27 cellular contexts compared by ENCODE assay signal in the genomic region with DNA sequence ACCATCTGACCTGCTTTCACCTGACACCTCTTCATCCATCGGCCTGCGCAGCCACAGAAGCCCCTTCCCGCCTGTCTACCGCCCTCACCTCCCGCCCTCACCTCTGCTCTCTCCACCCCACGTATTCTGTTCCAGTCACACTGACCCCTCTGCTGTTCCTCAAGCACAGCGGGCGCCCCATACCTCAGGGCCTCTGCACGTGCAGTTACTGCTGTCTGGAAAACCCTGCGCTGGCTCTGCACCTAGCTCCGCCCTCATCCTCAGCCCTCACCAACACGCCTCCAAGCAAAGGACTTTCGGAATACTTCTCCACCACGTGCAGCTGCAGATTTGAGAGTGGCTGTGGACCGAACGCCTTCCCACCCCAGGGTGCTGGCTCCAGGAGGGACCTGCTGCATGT. TPM values are rescaled to one million over a fixed set of nuclear protein-coding genes. Genes with fewer than 3 reads are reported as not detected.
"Had no signal": no experiment of that assay in that cellular context is flagged by ENCODE, and none has a peak within 500 bp of the region (broad histone marks: within the 10 kb centered on the region; RNA-seq: fewer than 3 reads in every experiment).

No MANE protein-coding gene starts in this region.

- FAIRE-seq: RCC 7860 had no signal

- H3K9me3 Mint-ChIP-seq: activated naive CD4-positive, alpha-beta T cell treated with anti-CD3 and anti-CD28 coated beads, Interleukin-2, amount 50 U/mL, for 24 hours; T-helper 2 cell treated with Interferon-gamma antibody and Interleukin-4, amounts not matched to agents 5 μg/mL and 100 μg/mL, for 36 hours had no signal

- H3K27ac Mint-ChIP-seq: activated CD8-positive, alpha-beta T cell treated with anti-CD3 and anti-CD28 coated beads, Interleukin-2, amount 10 ng/mL, durations not matched to agents 7 days and 5 days; activated naive CD4-positive, alpha-beta T cell treated with anti-CD3 and anti-CD28 coated beads, Interleukin-2, amount 50 U/mL, for 24 hours; T-helper 2 cell treated with Interferon-gamma antibody and Interleukin-4, amounts not matched to agents 5 μg/mL and 100 μg/mL, for 36 hours had no signal

- H3K27me3 ChIP-seq: breast epithelium, MG63, SJSA1 had no signal

- H3K4me1 Mint-ChIP-seq: activated naive CD4-positive, alpha-beta T cell treated with anti-CD3 and anti-CD28 coated beads, Interleukin-2, amount 50 U/mL, for 24 hours had no signal

- H3K27me3 Mint-ChIP-seq: activated naive CD4-positive, alpha-beta T cell treated with anti-CD3 and anti-CD28 coated beads, Interleukin-2, amount 50 U/mL, for 24 hours had no signal

- H3K9me3 ChIP-seq: breast epithelium, MG63, SJSA1 had no signal

- DNase-seq: activated CD4-positive, alpha-beta T cell treated with anti-CD3 and anti-CD28 coated beads for 48 hours; activated CD4-positive, alpha-beta T cell treated with anti-CD3 and anti-CD28 coated beads, Interleukin-2, amount 50 U/mL, for 4 hours; activated CD4-positive, CD25-positive, alpha-beta regulatory T cell treated with anti-CD3 and anti-CD28 coated beads, Interleukin-2, amount 50 U/mL, for 72 hours; activated CD8-positive, alpha-beta memory T cell treated with anti-CD3 and anti-CD28 coated beads, Interleukin-2, amount 50 U/mL, for 48 hours; activated CD8-positive, alpha-beta T cell treated with anti-CD3 and anti-CD28 coated beads, Interleukin-2, amount 10 ng/mL, durations not matched to agents 7 days and 5 days; activated naive CD4-positive, alpha-beta T cell; activated T-cell treated with anti-CD3 and anti-CD28 coated beads, Interleukin-2, amount 50 U/mL, for 1 hour; aorta; caudate nucleus; MG63; NCI-H1105; NCI-H1436; NCI-H1694 treated with DMSO at 0.1 percent for 48 hours; NCI-H2029 treated with DMSO at 0.1 percent for 48 hours; NCI-H510A treated with DMSO at 0.1 percent for 48 hours; NCI-H69; NK-92 treated with Interleukin-12 subunit alpha and Interleukin-12 subunit beta, amount 100 ng/mL, for 24 hours; SHP77; SW 1271 had no signal

- H3K27ac ChIP-seq: breast epithelium, SJSA1 had no signal

- H3K36me3 Mint-ChIP-seq: activated naive CD4-positive, alpha-beta T cell treated with anti-CD3 and anti-CD28 coated beads, Interleukin-2, amount 50 U/mL, for 24 hours had no signal

- H3K36me3 ChIP-seq: breast epithelium, MG63, SJSA1 had no signal

- H3K4me3 Mint-ChIP-seq: activated CD8-positive, alpha-beta T cell treated with anti-CD3 and anti-CD28 coated beads, Interleukin-2, amount 10 ng/mL, durations not matched to agents 7 days and 5 days; activated naive CD4-positive, alpha-beta T cell treated with anti-CD3 and anti-CD28 coated beads, Interleukin-2, amount 50 U/mL, for 24 hours; T-helper 2 cell treated with Interferon-gamma antibody and Interleukin-4, amounts not matched to agents 5 μg/mL and 100 μg/mL, for 36 hours had no signal

- H3K4me3 ChIP-seq: breast epithelium, MG63, SJSA1 had no signal

- ATAC-seq: activated CD8-positive, alpha-beta T cell treated with anti-CD3 and anti-CD28 coated beads, Interleukin-2, amount 10 ng/mL, durations not matched to agents 7 days and 5 days; SK-N-SH treated with all-trans-retinoic acid at 6 μM for 48 hours had no signal

- H3K4me1 ChIP-seq: breast epithelium, SJSA1 had no signal

RNA-seq across cellular contexts. Expression of a gene that starts 24.6 kb away (rescaled TPM):
- total RNA-seq: activated CD8-positive, alpha-beta T cell treated with anti-CD3 and anti-CD28 coated beads, Interleukin-2, amount 10 ng/mL, durations not matched to agents 7 days and 5 days; aorta; breast epithelium; cerebellum; SJSA1; T-helper 1 cell treated with Interleukin-12 subunit alpha and Interleukin-12 subunit beta and Interleukin-4 antibody, amounts not matched to agents 30 ng/mL and 1 ng/mL, for 36 hours had no signal
- polyA plus RNA-seq: aorta had no signal
